In genomic region chr16:2531696-2532493, GRCh38 we compare ENCODE assay signal across 8 cellular contexts. TPM values are rescaled to one million over a fixed set of nuclear protein-coding genes. Genes with fewer than 3 reads are reported as not detected.
DNase-seq lines count a peak whose midpoint lies in the region; ATAC-seq, FAIRE-seq and TF ChIP-seq lines count a peak whose summit lies in the region.

No MANE protein-coding gene starts in this region.

- peak overlapping the region; percentile 100 for H3K27ac Mint-ChIP-seq in T-helper 1 cell treated with Interleukin-12 subunit alpha and Interleukin-12 subunit beta and Interleukin-4 antibody, amounts not matched to agents 30 μg/mL and 1 μg/mL, for 36 hours

- peak; percentile 83 for ATAC-seq in HG02870 (IDR thresholded peaks at IDR 0.05; ENCODE audit: unreplicated experiment)
- peak; percentile 95 for ATAC-seq in left ventricle myocardium superior

- H3K27me3 ChIP-seq in uterus: no peaks in the 10 kb centered on the region

- H3K4me1 ChIP-seq in uterus: no peaks in the 10 kb centered on the region

- intact Hi-C loops in left ventricle myocardium superior (cut with micrococcal nuclease): no loop called here
- intact Hi-C loops in uterus (cut with DNase I; ENCODE audit: low total_unique reads): no loop called here

- H3K36me3 ChIP-seq in uterus: no peaks in the 10 kb centered on the region

- H3K27me3 Mint-ChIP-seq in T-helper 1 cell treated with Interleukin-12 subunit alpha and Interleukin-12 subunit beta and Interleukin-4 antibody, amounts not matched to agents 30 μg/mL and 1 μg/mL, for 36 hours (ENCODE audit: low read depth): no peaks in the 10 kb centered on the region

- H3K4me1 Mint-ChIP-seq in T-helper 1 cell treated with Interleukin-12 subunit alpha and Interleukin-12 subunit beta and Interleukin-4 antibody, amounts not matched to agents 30 μg/mL and 1 μg/mL, for 36 hours (ENCODE audit: low read depth): peaks cover 16% of the 10 kb centered on the region

- no peaks in the 10 kb centered on the region for H3K9me3 ChIP-seq in uterus

- H3K4me3 Mint-ChIP-seq in T-helper 1 cell treated with Interleukin-12 subunit alpha and Interleukin-12 subunit beta and Interleukin-4 antibody, amounts not matched to agents 30 μg/mL and 1 μg/mL, for 36 hours: peak overlapping the region; percentile 98

- FAIRE-seq in GM12892 (lab: Jason Lieb, UNC): peak; percentile 100

- DNase-seq in GM12892 (ENCODE audit: insufficient read length) (peak; percentile 99), NCI-H146 treated with DMSO at 0.1 percent for 48 hours (lab: John Stamatoyannopoulos, UW; ENCODE audit: unreplicated experiment) (peak; percentile 92), amygdala (lab: John Stamatoyannopoulos, UW) (peak; percentile 60 to 98 (median 94)), left ventricle myocardium superior (peak; percentile 99), pulmonary artery endothelial cell (ENCODE audit: low read depth, low spot score) (peak; percentile 83), uterus (peak; percentile 98 to 99)

- TF ChIP-seq POLR2A in GM12892 (IDR thresholded peaks at IDR 0.05; ENCODE audit: low read depth, low read length) (peak; percentile 86), uterus (IDR thresholded peaks at IDR 0.05) (peak; percentile 85 to 87)

- peak in 1 of 4 experiments; percentile 29 for TF ChIP-seq CTCF in uterus (IDR thresholded peaks at IDR 0.05)

- H3K4me3 ChIP-seq in uterus: peak overlapping the region; percentile 64 to 76

- H3K9me3 Mint-ChIP-seq in T-helper 1 cell treated with Interleukin-12 subunit alpha and Interleukin-12 subunit beta and Interleukin-4 antibody, amounts not matched to agents 30 μg/mL and 1 μg/mL, for 36 hours: no peaks in the 10 kb centered on the region

- peaks cover 5% of the 10 kb centered on the region for H3K36me3 Mint-ChIP-seq in T-helper 1 cell treated with Interleukin-12 subunit alpha and Interleukin-12 subunit beta and Interleukin-4 antibody, amounts not matched to agents 30 μg/mL and 1 μg/mL, for 36 hours (ENCODE audit: low read depth)

- H3K27ac ChIP-seq in uterus: peak overlapping the region; percentile 92 to 96

RNA-seq across cellular contexts. Expression of gene CEMP1, which starts 0.7 kb away (rescaled TPM):
- polyA plus RNA-seq in GM12892 (2012; ENCODE audit: missing spikeins): not detected
- total RNA-seq in left ventricle myocardium superior (not detected), pulmonary artery endothelial cell (not detected in 2 replicates), uterus (1 to 10 TPM in 1 of 4 donors, under 1 TPM in 1, not detected in 2; 0.46 to 3.3 TPM)

RNA-seq across cellular contexts. Expression of gene PDPK1, which starts 5.9 kb away (rescaled TPM):
- polyA plus RNA-seq in GM12892 (2012; ENCODE audit: missing spikeins): 23.1 TPM
- 43.1 TPM for total RNA-seq in left ventricle myocardium superior
- 14.2 and 23.8 TPM in 2 replicates for total RNA-seq in pulmonary artery endothelial cell
- total RNA-seq in uterus: 10 to 100 TPM; 11.0 to 66.2 (median 23.9) TPM

RNA-seq across cellular contexts. Expression of gene AMDHD2, which starts 11.7 kb away (rescaled TPM):
- polyA plus RNA-seq in GM12892 (2012; ENCODE audit: missing spikeins): 12.3 TPM
- 15.8 TPM for total RNA-seq in left ventricle myocardium superior
- total RNA-seq in pulmonary artery endothelial cell: 30.2 and 36.6 TPM in 2 replicates
- total RNA-seq in uterus: 10 to 100 TPM in 3 of 4 donors, 1 to 10 TPM in 1; 7.9 to 36.5 (median 22.0) TPM

RNA-seq across cellular contexts. Expression of gene ATP6V0C, which starts 18.1 kb away (rescaled TPM):
- polyA plus RNA-seq in GM12892 (2012; ENCODE audit: missing spikeins): 15.5 TPM
- total RNA-seq in left ventricle myocardium superior (150 TPM), pulmonary artery endothelial cell (8.8 and 9.6 TPM in 2 replicates), uterus (100 to 1,000 TPM in 1 of 4 donors, 10 to 100 TPM in 3; 14.3 to 126 (median 41.4) TPM)

RNA-seq across cellular contexts. Expression of gene TBC1D24, which starts 57.0 kb away (rescaled TPM):
- polyA plus RNA-seq in GM12892 (2012; ENCODE audit: missing spikeins): 2.7 TPM
- total RNA-seq in left ventricle myocardium superior (15.4 TPM), pulmonary artery endothelial cell (12.8 and 20.1 TPM in 2 replicates), uterus (10 to 100 TPM in 1 of 4 donors, 1 to 10 TPM in 2, under 1 TPM in 1; 0.59 to 21.6 (median 4.6) TPM)

Comparison
In these comparisons a context has a peak if more than half of its experiments do, and no peak if none do; other contexts are left out.
1. Peak in every context shown above with its lines: DNase-seq, ATAC-seq, H3K4me3 ChIP-seq and H3K27ac ChIP-seq.